In genomic region chr19:8532170-8532569, GRCh38 we compare ENCODE assay signal across 25 cellular contexts. TPM values are rescaled to one million over a fixed set of nuclear protein-coding genes. Genes with fewer than 3 reads are reported as not detected.
"Had no signal": no experiment of that assay in that cellular context is flagged by ENCODE, and none has a peak within 500 bp of the region (broad histone marks: within the 10 kb centered on the region; RNA-seq: fewer than 3 reads in every experiment).

No MANE protein-coding gene starts in this region.

- H3K27ac Mint-ChIP-seq: activated naive CD8-positive, alpha-beta T cell treated with anti-CD3 and anti-CD28 coated beads for 36 hours; memory B cell; progenitor cell of endocrine pancreas; T-helper 1 cell treated with Interleukin-12 subunit alpha and Interleukin-12 subunit beta and Interleukin-4 antibody, amounts not matched to agents 30 μg/mL and 1 μg/mL, for 36 hours had no signal

- H3K4me3 ChIP-seq: colonic mucosa, dorsolateral prefrontal cortex, esophagus muscularis mucosa, spleen, thoracic aorta, upper lobe of left lung had no signal

- H3K9me3 ChIP-seq: colonic mucosa, esophagus muscularis mucosa, spleen, thoracic aorta, upper lobe of left lung had no signal

- H3K36me3 ChIP-seq: colonic mucosa, thoracic aorta had no signal

- H3K27me3 ChIP-seq: colonic mucosa, dorsolateral prefrontal cortex, esophagus muscularis mucosa, spleen, upper lobe of left lung had no signal

- H3K4me1 ChIP-seq: colonic mucosa had no signal

- H3K27ac ChIP-seq: colonic mucosa, dorsolateral prefrontal cortex, esophagus muscularis mucosa, spleen, thoracic aorta, upper lobe of left lung had no signal

- H3K4me1 Mint-ChIP-seq: memory B cell had no signal

- DNase-seq: activated CD4-positive, alpha-beta memory T cell treated with anti-CD3 and anti-CD28 coated beads, Interleukin-2, amount 10 ng/mL, durations not matched to agents 7 days and 5 days; activated CD4-positive, alpha-beta T cell treated with anti-CD3 and anti-CD28 coated beads for 48 hours; activated CD4-positive, CD25-positive, alpha-beta regulatory T cell; activated naive CD4-positive, alpha-beta T cell treated with Interleukin-2 at 50 U/mL for 16 hours; activated naive CD8-positive, alpha-beta T cell treated with anti-CD3 and anti-CD28 coated beads for 36 hours; central memory CD4-positive, alpha-beta T cell; colonic mucosa; dorsolateral prefrontal cortex; effector memory CD8-positive, alpha-beta T cell; hippocampal formation; retina; spleen; stimulated activated CD4-positive, alpha-beta T cell treated with anti-CD3 and anti-CD28 coated beads, Interleukin-4, amount 100 ng/mL, for 1 hour; stimulated activated naive CD4-positive, alpha-beta T cell treated with Interleukin-2 at 50 U/mL for 16 hours; T1000; upper lobe of left lung had no signal

- H3K4me3 Mint-ChIP-seq: activated CD4-positive, alpha-beta memory T cell treated with anti-CD3 and anti-CD28 coated beads, Interleukin-2, amount 10 ng/mL, durations not matched to agents 7 days and 5 days; activated naive CD8-positive, alpha-beta T cell treated with anti-CD3 and anti-CD28 coated beads for 36 hours; effector memory CD8-positive, alpha-beta T cell; memory B cell; T-helper 1 cell treated with Interleukin-12 subunit alpha and Interleukin-12 subunit beta and Interleukin-4 antibody, amounts not matched to agents 30 μg/mL and 1 μg/mL, for 36 hours had no signal

- FAIRE-seq: astrocyte, endothelial cell of umbilical vein, frontal cortex, islet of Langerhans had no signal

- ATAC-seq: effector memory CD8-positive, alpha-beta T cell had no signal

- H3K9me3 Mint-ChIP-seq: activated CD4-positive, alpha-beta memory T cell treated with anti-CD3 and anti-CD28 coated beads, Interleukin-2, amount 10 ng/mL, durations not matched to agents 7 days and 5 days; activated naive CD8-positive, alpha-beta T cell treated with anti-CD3 and anti-CD28 coated beads for 36 hours; effector memory CD8-positive, alpha-beta T cell; memory B cell; T-helper 1 cell treated with Interleukin-12 subunit alpha and Interleukin-12 subunit beta and Interleukin-4 antibody, amounts not matched to agents 30 μg/mL and 1 μg/mL, for 36 hours had no signal

- H3K27me3 Mint-ChIP-seq: activated CD4-positive, alpha-beta memory T cell treated with anti-CD3 and anti-CD28 coated beads, Interleukin-2, amount 10 ng/mL, durations not matched to agents 7 days and 5 days; activated naive CD8-positive, alpha-beta T cell treated with anti-CD3 and anti-CD28 coated beads for 36 hours; effector memory CD8-positive, alpha-beta T cell; memory B cell; progenitor cell of endocrine pancreas had no signal

RNA-seq across cellular contexts. Expression of gene PRAM1, which starts 29.7 kb away (rescaled TPM):
- total RNA-seq: frontal cortex had no signal
